14 cellular contexts compared by ENCODE assay signal in genomic region chrX:101693476-101693875, GRCh38.
A peak's percentile ranks its signal among the peaks of the same experiment; 100 is the strongest.
DNase-seq lines count a peak whose midpoint lies in the region; ATAC-seq and TF ChIP-seq lines count a peak whose summit lies in the region.
"Had no signal": no experiment of that assay in that cellular context is flagged by ENCODE, and none has a peak within 500 bp of the region (broad histone marks: within the 10 kb centered on the region; RNA-seq: fewer than 3 reads in every experiment).

No MANE protein-coding gene starts in this region.

- no peak overlapping the region for H3K4me3 ChIP-seq in GM12865 (ENCODE audit: low read depth, low read length)
- no peak overlapping the region for H3K4me3 ChIP-seq in brain microvascular endothelial cell (ENCODE audit: low read depth, low read length)
- H3K4me3 ChIP-seq: pancreas had no signal

- no peaks in the 10 kb centered on the region for H3K27me3 ChIP-seq in brain microvascular endothelial cell (replicated peaks)
- H3K27me3 ChIP-seq: pancreas had no signal

- no peak overlapping the region for H3K27ac ChIP-seq in brain microvascular endothelial cell
- H3K27ac ChIP-seq: pancreas had no signal

- in situ Hi-C loops in brain microvascular endothelial cell (cut with HindIII; ENCODE audit: low pct_ligation_motif_present, low sequenced_read_pairs) = no loop called here

- DNase-seq in GM12865 (ENCODE audit: low read depth) = peak; percentile 13
- no peak for DNase-seq in GM19238 (ENCODE audit: insufficient read length, low spot score)
- no peak for DNase-seq in NCI-H146 treated with DMSO at 0.1 percent for 48 hours (lab: John Stamatoyannopoulos, UW; ENCODE audit: unreplicated experiment)
- no peak for DNase-seq in D341Med (ENCODE audit: low spot score)
- DNase-seq in brain microvascular endothelial cell = no peak
- DNase-seq: activated CD8-positive, alpha-beta memory T cell treated with anti-CD3 and anti-CD28 coated beads, Interleukin-2, amount 10 ng/mL, durations not matched to agents 7 days and 5 days; activated naive CD8-positive, alpha-beta T cell treated with anti-CD3 and anti-CD28 coated beads, Interleukin-2, amount 50 U/mL, for 24 hours; Calu3; pancreas; Right ventricle myocardium superior; stimulated activated CD4-positive, alpha-beta T cell treated with anti-CD3 and anti-CD28 coated beads, Interleukin-12 subunit alpha, Interleukin-12 subunit beta, amount 100 ng/mL, for 4 hours had no signal

- peak; percentile 81 for ATAC-seq in GM19351 (IDR thresholded peaks at IDR 0.05; ENCODE audit: unreplicated experiment)
- peak; percentile 47 for ATAC-seq in HG02763 (IDR thresholded peaks at IDR 0.05; ENCODE audit: unreplicated experiment)
- peak; percentile 82 for ATAC-seq in HG03460 (IDR thresholded peaks at IDR 0.05; ENCODE audit: unreplicated experiment)
- ATAC-seq: activated CD8-positive, alpha-beta memory T cell treated with anti-CD3 and anti-CD28 coated beads, Interleukin-2, amount 10 ng/mL, durations not matched to agents 7 days and 5 days; activated naive CD8-positive, alpha-beta T cell treated with anti-CD3 and anti-CD28 coated beads, Interleukin-2, amount 50 U/mL, for 24 hours; pancreas had no signal

- no peak for TF ChIP-seq CTCF in GM12865 (IDR thresholded peaks at IDR 0.05; ENCODE audit: insufficient read depth, low read depth, low read length, missing control alignments)
- no peak for TF ChIP-seq CTCF in brain microvascular endothelial cell (IDR thresholded peaks at IDR 0.05; ENCODE audit: low read depth, low read length, missing control alignments)

- no peaks in the 10 kb centered on the region for H3K36me3 ChIP-seq in brain microvascular endothelial cell (replicated peaks)
- H3K36me3 ChIP-seq: pancreas had no signal
